Comparison of ENCODE assay signal across 19 cellular contexts in the genomic region with DNA sequence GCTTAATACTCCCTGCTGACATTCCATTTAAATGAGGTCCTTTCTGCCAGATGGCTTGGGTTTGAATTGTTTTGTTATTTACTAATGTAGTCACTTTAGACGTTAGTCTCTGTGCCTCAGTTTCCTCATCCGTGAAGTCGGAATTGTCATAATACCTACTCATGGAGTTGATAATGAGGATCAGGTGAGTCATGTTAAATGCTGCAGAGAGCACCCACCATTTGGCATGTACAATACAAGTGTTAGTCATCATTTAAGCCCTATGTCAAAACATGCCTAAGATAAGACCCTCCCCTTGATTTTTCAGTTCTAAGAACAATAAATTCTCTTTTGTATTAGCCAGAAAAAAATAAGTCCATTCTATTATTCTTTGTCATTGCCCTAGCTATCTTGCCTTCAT.
"Had no signal": no experiment of that assay in that cellular context is flagged by ENCODE, and none has a peak within 500 bp of the region (broad histone marks: within the 10 kb centered on the region; RNA-seq: fewer than 3 reads in every experiment).

No MANE protein-coding gene starts in this region.

- H3K27ac Mint-ChIP-seq: naive thymus-derived CD8-positive, alpha-beta T cell; type B pancreatic cell had no signal

- H3K4me3 Mint-ChIP-seq: naive thymus-derived CD8-positive, alpha-beta T cell; type B pancreatic cell had no signal

- H3K36me3 ChIP-seq: colonic mucosa, suprapubic skin, thyroid gland had no signal

- H2AFZ ChIP-seq: hepatocyte had no signal

- H3K4me1 Mint-ChIP-seq: naive thymus-derived CD8-positive, alpha-beta T cell had no signal

- H3K27me3 Mint-ChIP-seq: naive thymus-derived CD8-positive, alpha-beta T cell; type B pancreatic cell had no signal

- H3K36me3 Mint-ChIP-seq: naive thymus-derived CD8-positive, alpha-beta T cell; type B pancreatic cell had no signal

- H3K27me3 ChIP-seq: colonic mucosa, hepatocyte, suprapubic skin, thyroid gland had no signal

- DNase-seq: colonic mucosa; dermis blood vessel endothelial cell; foreskin melanocyte; head of caudate nucleus; kidney glomerular epithelial cell; mucosa of descending colon; naive thymus-derived CD8-positive, alpha-beta T cell; posterior cingulate gyrus; right cardiac atrium; stimulated activated CD4-positive, alpha-beta T cell treated with anti-CD3 and anti-CD28 coated beads, Interleukin-2, amount 100 ng/mL, for 48 hours; stimulated activated naive CD8-positive, alpha-beta T cell treated with anti-CD3 and anti-CD28 coated beads, Interleukin-15, Interleukin-2, amounts not matched to agents 100 U/mL and 50 U/mL, for 24 hours; thyroid gland had no signal

- H3K4me2 ChIP-seq: hepatocyte, smooth muscle cell had no signal

- H3K9me3 Mint-ChIP-seq: naive thymus-derived CD8-positive, alpha-beta T cell; type B pancreatic cell had no signal

- H3K4me1 ChIP-seq: colonic mucosa, suprapubic skin, thyroid gland had no signal

- H3K27ac ChIP-seq: colonic mucosa, hepatocyte, suprapubic skin, thyroid gland had no signal

- H3K4me3 ChIP-seq: colonic mucosa, hepatocyte, mucosa of descending colon, smooth muscle cell, suprapubic skin, thyroid gland had no signal

- H3K9me3 ChIP-seq: colonic mucosa, mucosa of descending colon, suprapubic skin, thyroid gland had no signal

- FAIRE-seq: endothelial cell of umbilical vein, islet of Langerhans, urothelium cell line had no signal

- ATAC-seq: mucosa of descending colon; naive thymus-derived CD8-positive, alpha-beta T cell; right cardiac atrium; stimulated activated naive CD8-positive, alpha-beta T cell treated with anti-CD3 and anti-CD28 coated beads, Interleukin-15, Interleukin-2, amounts not matched to agents 100 U/mL and 50 U/mL, for 24 hours had no signal

- H3K79me2 ChIP-seq: hepatocyte had no signal
